Comparison of ENCODE assay signal across 17 cellular contexts in genomic region chr3:106007512-106007911, GRCh38.
DNase-seq lines count a peak whose midpoint lies in the region; ATAC-seq and TF ChIP-seq lines count a peak whose summit lies in the region.
"Had no signal": no experiment of that assay in that cellular context is flagged by ENCODE, and none has a peak within 500 bp of the region (broad histone marks: within the 10 kb centered on the region; RNA-seq: fewer than 3 reads in every experiment).

No MANE protein-coding gene starts in this region.

- H3K36me3 ChIP-seq in PC-9 (ENCODE audit: low read depth) = no peaks in the 10 kb centered on the region

- H3K27ac ChIP-seq in PC-9 = no peak overlapping the region
- H3K27ac ChIP-seq: A549 had no signal

- no peak overlapping the region for H3K4me3 Mint-ChIP-seq in activated CD4-positive, alpha-beta memory T cell treated with anti-CD3 and anti-CD28 coated beads for 36 hours
- no peak overlapping the region for H3K4me3 Mint-ChIP-seq in activated CD4-positive, alpha-beta memory T cell treated with anti-CD3 and anti-CD28 coated beads, Interleukin-2, amount 10 ng/mL, durations not matched to agents 7 days and 5 days
- no peak overlapping the region for H3K4me3 Mint-ChIP-seq in activated naive CD8-positive, alpha-beta T cell treated with anti-CD3 and anti-CD28 coated beads, Interleukin-2, amount 50 U/mL, for 24 hours
- no peak overlapping the region for H3K4me3 Mint-ChIP-seq in stimulated activated naive CD8-positive, alpha-beta T cell treated with anti-CD3 and anti-CD28 coated beads, Interleukin-15, Interleukin-2, amounts not matched to agents 100 ng/mL and 50 ng/mL, for 24 hours
- H3K4me3 Mint-ChIP-seq: CD4-positive, alpha-beta T cell; IgD-negative memory B cell had no signal

- no peaks in the 10 kb centered on the region for H3K4me1 ChIP-seq in PC-9 (replicated peaks; ENCODE audit: insufficient read depth)

- H3K27me3 ChIP-seq in PC-9 (ENCODE audit: insufficient read depth, low read depth) = no peaks in the 10 kb centered on the region

- DNase-seq in activated CD4-positive, alpha-beta memory T cell treated with anti-CD3 and anti-CD28 coated beads for 36 hours = peak; percentile 19
- no peak for DNase-seq in activated CD4-positive, alpha-beta memory T cell treated with anti-CD3 and anti-CD28 coated beads, Interleukin-2, amount 10 ng/mL, durations not matched to agents 7 days and 5 days
- DNase-seq in stimulated activated CD4-positive, alpha-beta T cell treated with anti-CD3 and anti-CD28 coated beads, Interleukin-15, amount 100 ng/mL, for 24 hours = peak; percentile 45
- no peak for DNase-seq in stimulated activated CD4-positive, alpha-beta T cell treated with anti-CD3 and anti-CD28 coated beads, Interleukin-2, amount 100 ng/mL, for 48 hours
- DNase-seq in activated naive CD8-positive, alpha-beta T cell treated with anti-CD3 and anti-CD28 coated beads, Interleukin-2, amount 50 U/mL, for 24 hours = no peak
- no peak for DNase-seq in PC-9
- DNase-seq: Caco-2; CD4-positive, alpha-beta T cell; Karpas-422; NCI-H1417 treated with DMSO at 0.1 percent for 48 hours; NCI-H187 treated with DMSO at 0.1 percent for 48 hours; NCI-H2227 treated with DMSO at 0.1 percent for 48 hours; NCI-H510A treated with DMSO at 0.1 percent for 48 hours; NCI-H774 had no signal

- no peaks in the 10 kb centered on the region for H3K79me2 ChIP-seq in PC-9 (ENCODE audit: low read depth)

- no peak overlapping the region for H3K4me2 ChIP-seq in PC-9
- H3K4me2 ChIP-seq: A549 had no signal

- peaks cover 8% of the 10 kb centered on the region for H3K9me3 Mint-ChIP-seq in activated CD4-positive, alpha-beta memory T cell treated with anti-CD3 and anti-CD28 coated beads for 36 hours
- peaks cover 22% of the 10 kb centered on the region for H3K9me3 Mint-ChIP-seq in activated CD4-positive, alpha-beta memory T cell treated with anti-CD3 and anti-CD28 coated beads, Interleukin-2, amount 10 ng/mL, durations not matched to agents 7 days and 5 days
- H3K9me3 Mint-ChIP-seq in activated naive CD8-positive, alpha-beta T cell treated with anti-CD3 and anti-CD28 coated beads, Interleukin-2, amount 50 U/mL, for 24 hours = peaks cover 19% of the 10 kb centered on the region
- H3K9me3 Mint-ChIP-seq in stimulated activated naive CD8-positive, alpha-beta T cell treated with anti-CD3 and anti-CD28 coated beads, Interleukin-15, Interleukin-2, amounts not matched to agents 100 ng/mL and 50 ng/mL, for 24 hours = peaks cover 16% of the 10 kb centered on the region
- H3K9me3 Mint-ChIP-seq: CD4-positive, alpha-beta T cell; IgD-negative memory B cell had no signal

- peaks cover 49% of the 10 kb centered on the region for H3K4me1 Mint-ChIP-seq in activated CD4-positive, alpha-beta memory T cell treated with anti-CD3 and anti-CD28 coated beads for 36 hours (ENCODE audit: low read depth)
- H3K4me1 Mint-ChIP-seq in activated CD4-positive, alpha-beta memory T cell treated with anti-CD3 and anti-CD28 coated beads, Interleukin-2, amount 10 ng/mL, durations not matched to agents 7 days and 5 days = peaks cover 32% of the 10 kb centered on the region
- peaks cover 63% of the 10 kb centered on the region for H3K4me1 Mint-ChIP-seq in activated naive CD8-positive, alpha-beta T cell treated with anti-CD3 and anti-CD28 coated beads, Interleukin-2, amount 50 U/mL, for 24 hours
- peaks cover 63% of the 10 kb centered on the region for H3K4me1 Mint-ChIP-seq in stimulated activated naive CD8-positive, alpha-beta T cell treated with anti-CD3 and anti-CD28 coated beads, Interleukin-15, Interleukin-2, amounts not matched to agents 100 ng/mL and 50 ng/mL, for 24 hours (ENCODE audit: low read depth)

- intact Hi-C loops in activated CD4-positive, alpha-beta memory T cell treated with anti-CD3 and anti-CD28 coated beads for 36 hours (cut with micrococcal nuclease) = no loop called here
- intact Hi-C loops in PC-9 (cut with micrococcal nuclease; ENCODE audit: unreplicated experiment) = no loop called here

- no peaks in the 10 kb centered on the region for H3K27me3 Mint-ChIP-seq in activated CD4-positive, alpha-beta memory T cell treated with anti-CD3 and anti-CD28 coated beads for 36 hours
- H3K27me3 Mint-ChIP-seq in activated CD4-positive, alpha-beta memory T cell treated with anti-CD3 and anti-CD28 coated beads, Interleukin-2, amount 10 ng/mL, durations not matched to agents 7 days and 5 days = no peaks in the 10 kb centered on the region
- no peaks in the 10 kb centered on the region for H3K27me3 Mint-ChIP-seq in activated naive CD8-positive, alpha-beta T cell treated with anti-CD3 and anti-CD28 coated beads, Interleukin-2, amount 50 U/mL, for 24 hours
- H3K27me3 Mint-ChIP-seq in stimulated activated naive CD8-positive, alpha-beta T cell treated with anti-CD3 and anti-CD28 coated beads, Interleukin-15, Interleukin-2, amounts not matched to agents 100 ng/mL and 50 ng/mL, for 24 hours = no peaks in the 10 kb centered on the region
- H3K27me3 Mint-ChIP-seq: CD4-positive, alpha-beta T cell; IgD-negative memory B cell had no signal

- TF ChIP-seq CTCF in PC-9 (conservative IDR thresholded peaks at IDR 0.05) = no peak

- peak overlapping the region; percentile 49 for H3K27ac Mint-ChIP-seq in activated CD4-positive, alpha-beta memory T cell treated with anti-CD3 and anti-CD28 coated beads for 36 hours
- no peak overlapping the region for H3K27ac Mint-ChIP-seq in activated CD4-positive, alpha-beta memory T cell treated with anti-CD3 and anti-CD28 coated beads, Interleukin-2, amount 10 ng/mL, durations not matched to agents 7 days and 5 days
- peak overlapping the region; percentile 61 for H3K27ac Mint-ChIP-seq in activated naive CD8-positive, alpha-beta T cell treated with anti-CD3 and anti-CD28 coated beads, Interleukin-2, amount 50 U/mL, for 24 hours
- peak overlapping the region; percentile 22 for H3K27ac Mint-ChIP-seq in stimulated activated naive CD8-positive, alpha-beta T cell treated with anti-CD3 and anti-CD28 coated beads, Interleukin-15, Interleukin-2, amounts not matched to agents 100 ng/mL and 50 ng/mL, for 24 hours
- H3K27ac Mint-ChIP-seq: CD4-positive, alpha-beta T cell; IgD-negative memory B cell had no signal

- CTCF ChIA-PET in activated CD4-positive, alpha-beta memory T cell treated with anti-CD3 and anti-CD28 coated beads for 36 hours (lab: Charles Lee) = no interaction called here
- CTCF ChIA-PET in activated CD4-positive, alpha-beta memory T cell treated with anti-CD3 and anti-CD28 coated beads, Interleukin-2, amount 10 ng/mL, durations not matched to agents 7 days and 5 days (lab: Charles Lee) = no interaction called here
- CTCF ChIA-PET in PC-9 (lab: Charles Lee) = no interaction called here

- H3F3A ChIP-seq in PC-9 (ENCODE audit: insufficient read depth, low read depth) = no peaks in the 10 kb centered on the region

- no peak overlapping the region for H3K4me3 ChIP-seq in PC-9
- H3K4me3 ChIP-seq: A549 had no signal

- no peak overlapping the region for H2AFZ ChIP-seq in PC-9

- H3K9me3 ChIP-seq in PC-9 (ENCODE audit: insufficient read depth, low read depth) = no peaks in the 10 kb centered on the region
- H3K9me3 ChIP-seq: A549, Caco-2 had no signal

- H4K20me1 ChIP-seq in PC-9 (ENCODE audit: insufficient read depth) = no peaks in the 10 kb centered on the region

- H3K36me3 Mint-ChIP-seq in activated CD4-positive, alpha-beta memory T cell treated with anti-CD3 and anti-CD28 coated beads for 36 hours = peaks cover 5% of the 10 kb centered on the region
- peaks cover 19% of the 10 kb centered on the region for H3K36me3 Mint-ChIP-seq in activated CD4-positive, alpha-beta memory T cell treated with anti-CD3 and anti-CD28 coated beads, Interleukin-2, amount 10 ng/mL, durations not matched to agents 7 days and 5 days (ENCODE audit: low read depth)
- H3K36me3 Mint-ChIP-seq in activated naive CD8-positive, alpha-beta T cell treated with anti-CD3 and anti-CD28 coated beads, Interleukin-2, amount 50 U/mL, for 24 hours (ENCODE audit: low read depth) = peaks cover 31% of the 10 kb centered on the region
- peaks cover 23% of the 10 kb centered on the region for H3K36me3 Mint-ChIP-seq in stimulated activated naive CD8-positive, alpha-beta T cell treated with anti-CD3 and anti-CD28 coated beads, Interleukin-15, Interleukin-2, amounts not matched to agents 100 ng/mL and 50 ng/mL, for 24 hours (ENCODE audit: low read depth)

- peak; percentile 11 for ATAC-seq in activated naive CD8-positive, alpha-beta T cell treated with anti-CD3 and anti-CD28 coated beads, Interleukin-2, amount 50 U/mL, for 24 hours
- ATAC-seq: A549 had no signal

- POLR2A ChIA-PET in activated CD4-positive, alpha-beta memory T cell treated with anti-CD3 and anti-CD28 coated beads for 36 hours (lab: Charles Lee) = no interaction called here
- POLR2A ChIA-PET in activated CD4-positive, alpha-beta memory T cell treated with anti-CD3 and anti-CD28 coated beads, Interleukin-2, amount 10 ng/mL, durations not matched to agents 7 days and 5 days (lab: Charles Lee) = no interaction called here
- POLR2A ChIA-PET in PC-9 (lab: Charles Lee; ENCODE audit: unreplicated experiment) = no interaction called here

- H3K9me2 ChIP-seq in PC-9 (ENCODE audit: insufficient read depth) = no peaks in the 10 kb centered on the region

- no TSS peak for BruUV-seq in PC-9 (replicated peaks; lab: Mats Ljungman, UMichigan)

Comparison
In these comparisons a context has a peak if more than half of its experiments do, and no peak if none do; other contexts are left out.
1. DNase-seq: peak in activated CD4-positive, alpha-beta memory T cell treated with anti-CD3 and anti-CD28 coated beads for 36 hours (single experiment) and stimulated activated CD4-positive, alpha-beta T cell treated with anti-CD3 and anti-CD28 coated beads, Interleukin-15, amount 100 ng/mL, for 24 hours (single experiment); none in activated CD4-positive, alpha-beta memory T cell treated with anti-CD3 and anti-CD28 coated beads, Interleukin-2, amount 10 ng/mL, durations not matched to agents 7 days and 5 days (single experiment), stimulated activated CD4-positive, alpha-beta T cell treated with anti-CD3 and anti-CD28 coated beads, Interleukin-2, amount 100 ng/mL, for 48 hours (0 of 2), activated naive CD8-positive, alpha-beta T cell treated with anti-CD3 and anti-CD28 coated beads, Interleukin-2, amount 50 U/mL, for 24 hours (single experiment) and PC-9 (0 of 2).